12 cellular contexts compared by ENCODE assay signal in genomic region chr19:54593931-54594626, GRCh38. TPM values are rescaled to one million over a fixed set of nuclear protein-coding genes. Genes with fewer than 3 reads are reported as not detected.
DNase-seq lines count a peak whose midpoint lies in the region; ATAC-seq and TF ChIP-seq lines count a peak whose summit lies in the region.
"Not testable (repeated sequence)": the region's sequence is repeated elsewhere in the genome, so short reads cannot be mapped to it uniquely, and the experiment has no call there.
"Had no signal": no experiment of that assay in that cellular context is flagged by ENCODE, and none has a peak within 500 bp of the region (broad histone marks: within the 10 kb centered on the region; RNA-seq: fewer than 3 reads in every experiment).

No MANE protein-coding gene starts in this region.

- not testable (repeated sequence) for H3K27ac ChIP-seq in Panc1 (ENCODE audit: low read length); right lobe of liver

- intact Hi-C loops in Panc1 (cut with micrococcal nuclease; ENCODE audit: unreplicated experiment); Right ventricle myocardium superior (cut with DNase I); right lobe of liver (cut with DNase I): not testable (repeated sequence)

- H3K4me3 ChIP-seq in Panc1 (ENCODE audit: low read depth in 2 of 2, low read length in 2 of 2); right lobe of liver: not testable (repeated sequence)

- H3K9me3 Mint-ChIP-seq in stimulated activated memory B cell treated with anti-CD40 and anti-IgM and Interleukin-4, amounts not matched to agents 10 μg/mL and 1 μg/mL and 100 μg/mL, for 72 hours = not testable (repeated sequence)

- not testable (repeated sequence) for BruUV-seq in Panc1 (replicated peaks; lab: Mats Ljungman, UMichigan)

- not testable (repeated sequence) for H3K36me3 Mint-ChIP-seq in stimulated activated memory B cell treated with anti-CD40 and anti-IgM and Interleukin-4, amounts not matched to agents 10 μg/mL and 1 μg/mL and 100 μg/mL, for 72 hours

- TF ChIP-seq CTCF in Panc1 (IDR thresholded peaks at IDR 0.05); right lobe of liver (IDR thresholded peaks at IDR 0.05): not testable (repeated sequence)

- H3K27me3 ChIP-seq in Panc1 (ENCODE audit: control insufficient read depth, insufficient read depth, low read length) = peaks cover 45% of the 10 kb centered on the region
- not testable (repeated sequence) for H3K27me3 ChIP-seq in right lobe of liver

- H3K9me3 ChIP-seq in Panc1 (ENCODE audit: control insufficient read depth, insufficient read depth, low read depth, low read length); right lobe of liver: not testable (repeated sequence)

- in situ Hi-C loops in Panc1 (cut with HindIII; ENCODE audit: low pct_unique_long_range_greater_than_20kb, low sequenced_read_pairs) = not testable (repeated sequence)

- not testable (repeated sequence) for H3K4me1 ChIP-seq in Panc1 (ENCODE audit: control insufficient read depth, insufficient read depth, low read length); right lobe of liver

- H3K4me3 Mint-ChIP-seq in stimulated activated memory B cell treated with anti-CD40 and anti-IgM and Interleukin-4, amounts not matched to agents 10 μg/mL and 1 μg/mL and 100 μg/mL, for 72 hours = peak overlapping the region; percentile 51

- CTCF ChIA-PET in Panc1 (lab: Charles Lee) = not testable (repeated sequence)

- not testable (repeated sequence) for TF ChIP-seq POLR2A in right lobe of liver (IDR thresholded peaks at IDR 0.05)

- POLR2A ChIA-PET in Panc1 (lab: Charles Lee) = not testable (repeated sequence)

- DNase-seq in CD1c-positive myeloid dendritic cell (ENCODE audit: extremely low spot score) (peak; percentile 61), MV-4-11 (lab: John Stamatoyannopoulos, UW) (peak; percentile 63), mucosa of gallbladder (ENCODE audit: low spot score) (peak; percentile 9)
- DNase-seq in Panc1 (ENCODE audit: low read depth, low spot score); Right ventricle myocardium superior; right lobe of liver: not testable (repeated sequence)

- H3K27me3 Mint-ChIP-seq in stimulated activated memory B cell treated with anti-CD40 and anti-IgM and Interleukin-4, amounts not matched to agents 10 μg/mL and 1 μg/mL and 100 μg/mL, for 72 hours = peaks cover 71% of the 10 kb centered on the region

- ATAC-seq in Panc1 = peak; percentile 43
- peak; percentile 46 for ATAC-seq in Right ventricle myocardium superior (ENCODE audit: poor library complexity)
- peak; percentile 54 to 72 (median 58) for ATAC-seq in right lobe of liver
- peak; percentile 53 for ATAC-seq in stimulated activated memory B cell treated with anti-CD40 and anti-IgM and Interleukin-4, amounts not matched to agents 10 μg/mL and 1 μg/mL and 100 μg/mL, for 72 hours

- H3K36me3 ChIP-seq in Panc1 (ENCODE audit: control insufficient read depth, insufficient read depth, low read length); right lobe of liver: not testable (repeated sequence)

- H3K4me1 Mint-ChIP-seq in stimulated activated memory B cell treated with anti-CD40 and anti-IgM and Interleukin-4, amounts not matched to agents 10 μg/mL and 1 μg/mL and 100 μg/mL, for 72 hours = peaks cover 16% of the 10 kb centered on the region

- not testable (repeated sequence) for H3K27ac Mint-ChIP-seq in stimulated activated memory B cell treated with anti-CD40 and anti-IgM and Interleukin-4, amounts not matched to agents 10 μg/mL and 1 μg/mL and 100 μg/mL, for 72 hours

- 50% methylated on average over 1 of the region's 9 CpGs for WGBS in right lobe of liver (ENCODE audit: insufficient coverage, low coverage, low lambda C conversion rate, missing lambda C conversion rate)

RNA-seq across cellular contexts. Expression of gene LILRA1, which starts 0.6 kb away (rescaled TPM):
- total RNA-seq in Panc1 (2021; ENCODE audit: unreplicated experiment) (not detected), Right ventricle myocardium superior (0.48 TPM), right lobe of liver (1 to 10 TPM in 3 of 6 experiments, under 1 TPM in 3; 0.62 to 2.7 (median 1.0) TPM), mucosa of gallbladder (1.9 TPM)
- polyA plus RNA-seq in Panc1 (2012; ENCODE audit: insufficient read length) = not detected
- total RNA-seq: CD4-positive, CD25-positive, alpha-beta regulatory T cell; H1; HT1080; PC-3 had no signal
- polyA plus RNA-seq: H1, SK-N-SH had no signal

RNA-seq across cellular contexts. Expression of gene LILRA2, which starts 20.5 kb away (rescaled TPM):
- total RNA-seq in Panc1 (2021; ENCODE audit: unreplicated experiment) (not detected), Right ventricle myocardium superior (1.7 TPM), right lobe of liver (1 to 10 TPM; 1.4 to 8.3 (median 2.4) TPM), mucosa of gallbladder (5.8 TPM)
- polyA plus RNA-seq in Panc1 (2012; ENCODE audit: insufficient read length) = not detected
- total RNA-seq: CD4-positive, CD25-positive, alpha-beta regulatory T cell; H1; HT1080; PC-3 had no signal
- polyA plus RNA-seq: H1, SK-N-SH had no signal

RNA-seq across cellular contexts. Expression of gene LILRB1, which starts 36.2 kb away (rescaled TPM):
- 0.08 TPM for total RNA-seq in Panc1 (2021; ENCODE audit: unreplicated experiment)
- not detected for polyA plus RNA-seq in Panc1 (2012; ENCODE audit: insufficient read length)
- 1.7 TPM for total RNA-seq in Right ventricle myocardium superior
- total RNA-seq in right lobe of liver = 10 to 100 TPM in 1 of 6 experiments, 1 to 10 TPM in 5; 1.7 to 21.9 (median 4.1) TPM
- total RNA-seq in mucosa of gallbladder = 11.4 TPM
- total RNA-seq: CD4-positive, CD25-positive, alpha-beta regulatory T cell; H1; HT1080; PC-3 had no signal
- polyA plus RNA-seq: H1, SK-N-SH had no signal
